In the genomic region with DNA sequence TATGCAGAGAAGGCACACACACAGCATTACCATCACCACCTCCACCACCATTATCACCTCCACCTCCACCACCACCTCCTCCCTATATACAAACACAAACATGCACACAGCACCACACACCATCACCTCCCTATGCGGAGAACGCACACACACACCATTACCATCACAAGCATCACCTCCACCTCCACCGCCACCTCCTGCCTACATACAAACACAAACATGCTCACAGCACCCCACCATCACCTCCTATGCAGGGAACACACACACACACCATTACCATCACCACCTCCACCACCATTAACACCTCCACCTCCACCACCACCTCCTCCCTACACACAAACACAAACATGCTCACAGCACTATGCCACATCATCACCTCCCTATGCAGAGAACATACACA, we compare ENCODE assay signal across 1 cellular context.
TF ChIP-seq lines count a peak whose summit lies in the region.

No MANE protein-coding gene starts in this region.

TF ChIP-seq in WTC11, 78 proteins besides CTCF, POLR2A, EP300 and RAD21 (continued from another document):
- TF ChIP-seq ETV6 (CRISPR knock-in tag; IDR thresholded peaks at IDR 0.05) (no peak), PRRX2 (CRISPR knock-in tag; IDR thresholded peaks at IDR 0.05) (no peak), SMAD3 (CRISPR knock-in tag; IDR thresholded peaks at IDR 0.05; ENCODE audit: borderline replicate concordance) (no peak), TEAD1 (CRISPR knock-in tag; IDR thresholded peaks at IDR 0.05) (no peak)
- TF ChIP-seq, protein P1, sequence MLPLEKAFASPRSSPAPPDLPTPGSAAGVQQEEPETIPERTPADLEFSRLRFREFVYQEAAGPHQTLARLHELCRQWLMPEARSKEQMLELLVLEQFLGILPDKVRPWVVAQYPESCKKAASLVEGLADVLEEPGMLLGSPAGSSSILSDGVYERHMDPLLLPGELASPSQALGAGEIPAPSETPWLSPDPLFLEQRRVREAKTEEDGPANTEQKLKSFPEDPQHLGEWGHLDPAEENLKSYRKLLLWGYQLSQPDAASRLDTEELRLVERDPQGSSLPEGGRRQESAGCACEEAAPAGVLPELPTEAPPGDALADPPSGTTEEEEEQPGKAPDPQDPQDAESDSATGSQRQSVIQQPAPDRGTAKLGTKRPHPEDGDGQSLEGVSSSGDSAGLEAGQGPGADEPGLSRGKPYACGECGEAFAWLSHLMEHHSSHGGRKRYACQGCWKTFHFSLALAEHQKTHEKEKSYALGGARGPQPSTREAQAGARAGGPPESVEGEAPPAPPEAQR (CRISPR knock-in tag; IDR thresholded peaks at IDR 0.05) = no peak
- TF ChIP-seq, protein P2, sequence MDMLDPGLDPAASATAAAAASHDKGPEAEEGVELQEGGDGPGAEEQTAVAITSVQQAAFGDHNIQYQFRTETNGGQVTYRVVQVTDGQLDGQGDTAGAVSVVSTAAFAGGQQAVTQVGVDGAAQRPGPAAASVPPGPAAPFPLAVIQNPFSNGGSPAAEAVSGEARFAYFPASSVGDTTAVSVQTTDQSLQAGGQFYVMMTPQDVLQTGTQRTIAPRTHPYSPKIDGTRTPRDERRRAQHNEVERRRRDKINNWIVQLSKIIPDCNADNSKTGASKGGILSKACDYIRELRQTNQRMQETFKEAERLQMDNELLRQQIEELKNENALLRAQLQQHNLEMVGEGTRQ (CRISPR knock-in tag; IDR thresholded peaks at IDR 0.05) = no peak
TF ChIP-seq in WTC11: peak in this region for 0.
